8 cellular contexts compared by ENCODE assay signal in the genomic region with DNA sequence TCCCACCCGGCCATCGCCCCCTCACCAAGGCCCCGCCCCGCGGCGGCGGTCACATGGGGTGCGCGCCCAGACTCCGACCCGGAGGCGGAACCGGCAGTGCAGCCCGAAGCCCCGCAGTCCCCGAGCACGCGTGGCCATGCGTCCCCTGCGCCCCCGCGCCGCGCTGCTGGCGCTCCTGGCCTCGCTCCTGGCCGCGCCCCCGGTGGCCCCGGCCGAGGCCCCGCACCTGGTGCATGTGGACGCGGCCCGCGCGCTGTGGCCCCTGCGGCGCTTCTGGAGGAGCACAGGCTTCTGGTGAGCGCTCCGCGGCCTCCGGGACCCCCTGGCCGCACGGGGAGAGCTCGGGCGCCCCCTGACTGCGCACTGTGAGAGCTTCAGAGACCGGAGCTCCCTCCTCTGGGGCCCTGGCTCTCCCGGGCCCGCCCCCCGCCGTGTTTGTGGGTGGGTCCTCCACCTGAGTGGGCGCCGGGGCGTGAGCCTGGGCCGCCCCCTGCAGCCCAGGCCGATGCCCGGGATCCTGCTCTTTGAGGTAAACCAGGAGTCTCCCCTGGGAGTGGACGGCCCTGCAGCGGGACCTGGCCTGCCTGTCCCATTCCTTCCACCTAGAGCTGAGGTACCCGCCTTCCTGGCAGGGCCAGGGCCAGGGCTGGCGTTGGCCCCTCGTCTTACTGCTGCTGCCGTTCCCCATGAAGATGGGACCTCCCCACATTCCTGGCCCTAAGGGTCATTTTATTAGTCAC. TPM values are rescaled to one million over a fixed set of nuclear protein-coding genes. Genes with fewer than 3 reads are reported as not detected.
DNase-seq lines count a peak whose midpoint lies in the region; TF ChIP-seq lines count a peak whose summit lies in the region.

A gene (plus strand): TSS at position 96 of the 740 bp plus-strand sequence. CDS start 41 bp downstream, at position 137.

- no peaks in the 10 kb centered on the region for H4K20me1 ChIP-seq in smooth muscle cell (ENCODE audit: low read depth)

- H3K4me3 ChIP-seq in NB4 (ENCODE audit: low read depth, low read length) (peak within 1 kb of the TSS; percentile 69), WERI-Rb-1 (ENCODE audit: low read depth, low read length) (peak within 1 kb of the TSS; percentile 51), smooth muscle cell (peak within 1 kb of the TSS; percentile 69)

- H3K4me2 ChIP-seq in smooth muscle cell: peak within 1 kb of the TSS; percentile 90

- H3K27ac ChIP-seq in WERI-Rb-1 (peak within 1 kb of the TSS; percentile 70), smooth muscle cell (ENCODE audit: low read depth) (peak within 1 kb of the TSS; percentile 4)

- WGBS in smooth muscle cell (ENCODE audit: low lambda C conversion rate): 7% methylated on average over 35 of the region's 65 CpGs

- H3K27me3 ChIP-seq in WERI-Rb-1 (ENCODE audit: insufficient read depth, low read depth, severe bottlenecking) (no peaks in the 10 kb centered on the region), smooth muscle cell (ENCODE audit: low read depth) (no peaks in the 10 kb centered on the region)

- in situ Hi-C loops in T47D (cut with HindIII; ENCODE audit: low pct_unique_long_range_greater_than_20kb, low sequenced_read_pairs): no loop called here

- no peaks in the 10 kb centered on the region for H3K79me2 ChIP-seq in smooth muscle cell (ENCODE audit: low read depth)

- H3K36me3 ChIP-seq in WERI-Rb-1 (peaks cover 14% of the 10 kb centered on the region), smooth muscle cell (ENCODE audit: low read depth) (no peaks in the 10 kb centered on the region)

- DNase-seq in HCEC 1CT (peak; percentile 71), NB4 (ENCODE audit: low read depth) (peak; percentile 90), WERI-Rb-1 (peak; percentile 93), T47D (ENCODE audit: low read depth in 1 of 2, low spot score in 1 of 2) (peak; percentile 81 to 84), inferior parietal cortex (ENCODE audit: extremely low spot score) (peak; percentile 45), smooth muscle cell (lab: John Stamatoyannopoulos, UW; ENCODE audit: unreplicated experiment) (peak; percentile 78), NCI-H2029 (lab: John Stamatoyannopoulos, UW) (no peak)

- peak within 1 kb of the TSS; percentile 74 for H3K9ac ChIP-seq in smooth muscle cell (ENCODE audit: low read depth)

- TF ChIP-seq POLR2A in NB4 (IDR thresholded peaks at IDR 0.05; ENCODE audit: extremely low read depth, insufficient read length): no peak

- no peaks in the 10 kb centered on the region for H3K9me3 ChIP-seq in WERI-Rb-1 (ENCODE audit: severe bottlenecking)
- H3K9me3 ChIP-seq in smooth muscle cell (replicated peaks; ENCODE audit: low read depth): no peaks in the 10 kb centered on the region

- no peaks in the 10 kb centered on the region for H3F3A ChIP-seq in smooth muscle cell (ENCODE audit: low read depth)

- peak within 1 kb of the TSS; percentile 93 for H2AFZ ChIP-seq in smooth muscle cell (ENCODE audit: low read depth)

- TF ChIP-seq CTCF in GM12873 (IDR thresholded peaks at IDR 0.05; ENCODE audit: insufficient read depth, low read depth, low read length, missing control alignments): peak; percentile 49
- peak; percentile 61 for TF ChIP-seq CTCF in NB4 (IDR thresholded peaks at IDR 0.05; ENCODE audit: low read depth, low read length)
- peak; percentile 84 for TF ChIP-seq CTCF in WERI-Rb-1 (IDR thresholded peaks at IDR 0.05; ENCODE audit: low read depth, low read length)
- peak; percentile 32 for TF ChIP-seq CTCF in smooth muscle cell (IDR thresholded peaks at IDR 0.05; ENCODE audit: borderline replicate concordance, insufficient read depth, poor library complexity, severe bottlenecking)

- H3K4me1 ChIP-seq in smooth muscle cell (ENCODE audit: low read depth): peaks cover 18% of the 10 kb centered on the region

RNA-seq across cellular contexts. Expression of the gene that starts here (rescaled TPM):
- total RNA-seq in smooth muscle cell: 6.3 and 9.6 TPM in 2 replicates
- polyA plus RNA-seq in smooth muscle cell: 47.4 and 49.9 TPM in 2 replicates

Comparison
In these comparisons a context has a peak if more than half of its experiments do, and no peak if none do; other contexts are left out.
1. CTCF ChIP-seq: peak in every context shown above with its lines; median percentile 84 in WERI-Rb-1; 61 in NB4; 49 in GM12873; 32 in smooth muscle cell.